ENCODE assay signal across 1 cellular context in genomic region chr5:36304095-36304494, GRCh38.
TF ChIP-seq lines count a peak whose summit lies in the region.

No MANE protein-coding gene starts in this region.

TF ChIP-seq in WTC11, 78 proteins besides CTCF, POLR2A, EP300 and RAD21 (continued from another document):
- TF ChIP-seq HMGA2 (CRISPR knock-in tag; IDR thresholded peaks at IDR 0.05) (no peak), ZNF416 (CRISPR knock-in tag; IDR thresholded peaks at IDR 0.05) (no peak), GRHL2 (CRISPR knock-in tag; IDR thresholded peaks at IDR 0.05; ENCODE audit: insufficient replicate concordance, severe bottlenecking) (no peak)
- TF ChIP-seq, protein P1, sequence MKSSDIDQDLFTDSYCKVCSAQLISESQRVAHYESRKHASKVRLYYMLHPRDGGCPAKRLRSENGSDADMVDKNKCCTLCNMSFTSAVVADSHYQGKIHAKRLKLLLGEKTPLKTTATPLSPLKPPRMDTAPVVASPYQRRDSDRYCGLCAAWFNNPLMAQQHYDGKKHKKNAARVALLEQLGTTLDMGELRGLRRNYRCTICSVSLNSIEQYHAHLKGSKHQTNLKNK (CRISPR knock-in tag; IDR thresholded peaks at IDR 0.05) = no peak
